In the genomic region with DNA sequence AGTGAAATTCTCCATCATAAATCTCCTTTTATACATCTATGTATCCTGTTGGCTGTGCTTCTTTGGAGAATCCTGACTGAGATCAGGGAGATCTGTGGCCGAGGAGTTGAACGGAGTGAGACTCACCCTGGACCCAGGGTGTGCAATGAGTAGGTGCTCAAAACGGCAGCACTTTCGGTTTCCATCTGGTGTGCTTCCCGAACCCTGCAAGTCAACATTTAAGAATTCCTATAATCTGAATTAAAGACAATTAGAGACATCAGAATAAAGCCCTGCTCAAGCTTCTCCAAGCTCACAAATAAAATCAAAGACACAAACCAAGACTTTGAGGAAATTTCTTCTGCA, we compare ENCODE assay signal across 21 cellular contexts. TPM values are rescaled to one million over a fixed set of nuclear protein-coding genes. Genes with fewer than 3 reads are reported as not detected.
DNase-seq lines count a peak whose midpoint lies in the region; TF ChIP-seq lines count a peak whose summit lies in the region.
"Had no signal": no experiment of that assay in that cellular context is flagged by ENCODE, and none has a peak within 500 bp of the region (broad histone marks: within the 10 kb centered on the region; RNA-seq: fewer than 3 reads in every experiment).

No MANE protein-coding gene starts in this region.

- TF ChIP-seq CTCF in Peyer's patch (IDR thresholded peaks at IDR 0.05) = no peak
- TF ChIP-seq CTCF in fibroblast of villous mesenchyme (IDR thresholded peaks at IDR 0.05; ENCODE audit: insufficient read depth, low read depth, low read length) = no peak
- TF ChIP-seq CTCF in sigmoid colon (IDR thresholded peaks at IDR 0.05) = no peak
- TF ChIP-seq CTCF in HFFc6 (IDR thresholded peaks at IDR 0.05) = no peak

- peaks cover 62% of the 10 kb centered on the region for H3K4me1 Mint-ChIP-seq in HFFc6 (ENCODE audit: low read depth)

- H3K4me3 Mint-ChIP-seq in HFFc6 = no peak overlapping the region
- H3K4me3 Mint-ChIP-seq: activated CD4-positive, alpha-beta memory T cell treated with anti-CD3 and anti-CD28 coated beads for 36 hours; neural crest cell; T-helper 17 cell had no signal

- peaks cover 100% of the 10 kb centered on the region for H3K79me2 ChIP-seq in GM23248 (ENCODE audit: insufficient read depth)

- peak; percentile 33 for DNase-seq in AG20443 (ENCODE audit: low spot score)
- no peak for DNase-seq in Peyer's patch
- peak; percentile 79 for DNase-seq in fibroblast of villous mesenchyme (ENCODE audit: low read depth)
- DNase-seq in sigmoid colon = peak; percentile 55
- no peak for DNase-seq in NCI-H2227 (lab: John Stamatoyannopoulos, UW; ENCODE audit: unreplicated experiment)
- DNase-seq in HFFc6 = no peak
- DNase-seq in GM23248 = no peak
- no peak for DNase-seq in SKM-1 treated with dmso at 0.1 percent for 144 hours (lab: John Stamatoyannopoulos, UW; ENCODE audit: unreplicated experiment)
- DNase-seq: activated CD4-positive, alpha-beta memory T cell treated with anti-CD3 and anti-CD28 coated beads for 36 hours; activated naive CD4-positive, alpha-beta T cell; activated T-cell treated with anti-CD3 and anti-CD28 coated beads for 4 hours; DND-41; hypothalamus; KG1; MV-4-11; NCI-H2029; NCI-H510A; T-helper 17 cell had no signal

- H3K4me3 ChIP-seq in Peyer's patch (no peak overlapping the region), fibroblast of villous mesenchyme (ENCODE audit: low read depth, low read length) (peak overlapping the region; percentile 28), sigmoid colon (no peak overlapping the region), GM23248 (no peak overlapping the region)
- H3K4me3 ChIP-seq: prostate gland had no signal

- H3F3A ChIP-seq in GM23248 (ENCODE audit: insufficient read depth) = peaks cover 5% of the 10 kb centered on the region

- H3K27me3 Mint-ChIP-seq in HFFc6 (ENCODE audit: insufficient read depth) = peaks cover 5% of the 10 kb centered on the region; the same call in 1 of the 2 replicates
- H3K27me3 Mint-ChIP-seq: activated CD4-positive, alpha-beta memory T cell treated with anti-CD3 and anti-CD28 coated beads for 36 hours; T-helper 17 cell had no signal

- intact Hi-C loops in sigmoid colon (cut with DNase I) = no loop called here

- H3K36me3 ChIP-seq in Peyer's patch (no peaks in the 10 kb centered on the region), sigmoid colon (no peaks in the 10 kb centered on the region), GM23248 (ENCODE audit: low read depth) (no peaks in the 10 kb centered on the region)
- H3K36me3 ChIP-seq: prostate gland had no signal

- H3K27ac Mint-ChIP-seq in HFFc6 = no peak overlapping the region
- H3K27ac Mint-ChIP-seq: activated CD4-positive, alpha-beta memory T cell treated with anti-CD3 and anti-CD28 coated beads for 36 hours; T-helper 17 cell had no signal

- H3K9me3 ChIP-seq in Peyer's patch (no peaks in the 10 kb centered on the region), sigmoid colon (no peaks in the 10 kb centered on the region), GM23248 (ENCODE audit: low read depth) (no peaks in the 10 kb centered on the region)
- H3K9me3 ChIP-seq: prostate gland had no signal

- H3K36me3 Mint-ChIP-seq in HFFc6 (ENCODE audit: low read depth) = peaks cover 43% of the 10 kb centered on the region

- H3K27ac ChIP-seq in Peyer's patch = peak overlapping the region; percentile 42 to 59 (median 48)
- peak overlapping the region; percentile 12 to 45 (median 30) for H3K27ac ChIP-seq in sigmoid colon
- H3K27ac ChIP-seq in GM23248 = no peak overlapping the region
- H3K27ac ChIP-seq: prostate gland, VCaP had no signal

- H3K4me2 ChIP-seq in GM23248 (ENCODE audit: unreplicated experiment) = no peak overlapping the region

- H3K27me3 ChIP-seq in Peyer's patch = no peaks in the 10 kb centered on the region
- H3K27me3 ChIP-seq in sigmoid colon = no peaks in the 10 kb centered on the region
- H3K27me3 ChIP-seq in GM23248 (replicated peaks; ENCODE audit: insufficient read depth) = no peaks in the 10 kb centered on the region

- H3K9me3 Mint-ChIP-seq in HFFc6 = no peaks in the 10 kb centered on the region
- H3K9me3 Mint-ChIP-seq: activated CD4-positive, alpha-beta memory T cell treated with anti-CD3 and anti-CD28 coated beads for 36 hours; neural crest cell had no signal

- H3K9me2 ChIP-seq in GM23248 (ENCODE audit: insufficient read depth) = no peaks in the 10 kb centered on the region

- H3K4me1 ChIP-seq in Peyer's patch = peaks cover 0 to 7% (median 0%) of the 10 kb centered on the region in 4 donors
- H3K4me1 ChIP-seq in sigmoid colon = peaks cover 0 to 54% (median 43%) of the 10 kb centered on the region in 4 donors
- peaks cover 15% of the 10 kb centered on the region for H3K4me1 ChIP-seq in GM23248 (ENCODE audit: insufficient read depth)
- H3K4me1 ChIP-seq: prostate gland had no signal

- TF ChIP-seq POLR2A in Peyer's patch (IDR thresholded peaks at IDR 0.05) (no peak), sigmoid colon (IDR thresholded peaks at IDR 0.05) (no peak)

- TF ChIP-seq EP300 in sigmoid colon (IDR thresholded peaks at IDR 0.05) = no peak

- H3K9ac ChIP-seq in GM23248 = no peak overlapping the region

- WGBS in sigmoid colon, 2 donors = 72 to 84% methylated on average over 5 of the region's 5 CpGs
- 93% methylated on average over 5 of the region's 5 CpGs for WGBS in GM23248 (ENCODE audit: low coverage in 1 of 2, low lambda C conversion rate in 2 of 2, missing lambda C conversion rate in 2 of 2), 2 experiments

- H2AFZ ChIP-seq in GM23248 = no peak overlapping the region

- in situ Hi-C loops in GM23248 (cut with MboI) = no loop called here

- no peaks in the 10 kb centered on the region for H4K20me1 ChIP-seq in GM23248 (ENCODE audit: insufficient read depth)

RNA-seq across cellular contexts. Expression of gene GNA12, which starts 29.9 kb away (rescaled TPM):
- total RNA-seq in Peyer's patch (10 to 100 TPM; 11.0 to 68.5 (median 20.4) TPM), fibroblast of villous mesenchyme (41.9 and 46.2 TPM in 2 replicates), sigmoid colon (10 to 100 TPM; 21.4 to 46.5 (median 24.6) TPM)
- polyA plus RNA-seq in sigmoid colon (10 to 100 TPM; 13.2 to 22.7 (median 18.6) TPM), GM23248 (2016; fragmentation: Nextera tagmentation; extraction: Ambion mirVana) (11.2 and 11.5 TPM in 2 replicates)
- 10 to 100 TPM; 52.9 to 61.9 (median 57.6) TPM for total RNA-seq in HFFc6 (2021; fragmentation: NEBNext Ultra II Directional; extraction: Animal tissue kit (Norgen Biotek cat#: 25700))
- total RNA-seq in GM23248 (2014; rRNA removed; shearing (Covaris generic)) = 13.8 and 24.3 TPM in 2 replicates

Comparison
In these comparisons a context has a peak if more than half of its experiments do, and no peak if none do; other contexts are left out.
1. DNase-seq: peak in AG20443 (single experiment), fibroblast of villous mesenchyme (single experiment) and sigmoid colon (single experiment); none in Peyer's patch (0 of 3), NCI-H2227 (single experiment), HFFc6 (single experiment), GM23248 (single experiment) and SKM-1 treated with dmso at 0.1 percent for 144 hours (single experiment).